8 cellular contexts compared by ENCODE assay signal in the genomic region with DNA sequence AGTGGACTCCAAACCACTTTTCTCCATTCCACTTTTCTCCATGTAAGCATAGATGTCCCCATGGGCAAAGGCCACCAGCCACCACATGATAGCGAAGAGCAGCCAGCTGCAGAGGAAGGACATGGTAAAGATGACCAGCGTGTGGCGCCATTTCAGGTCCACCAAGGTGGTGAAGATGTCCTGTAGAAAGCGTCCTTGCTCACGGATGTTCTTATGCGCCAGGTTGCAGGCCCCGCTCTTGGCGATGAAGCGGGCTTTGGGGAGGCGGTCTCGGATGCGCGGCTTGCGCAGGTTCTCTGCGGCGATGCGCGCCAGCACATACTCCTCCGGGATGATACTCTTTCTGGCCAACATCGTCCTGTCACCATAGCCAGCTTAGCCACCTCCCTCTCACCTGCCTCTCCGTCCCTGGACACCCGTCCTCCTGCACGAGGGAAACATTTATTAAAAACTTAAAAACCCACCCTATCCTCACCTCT. TPM values are rescaled to one million over a fixed set of nuclear protein-coding genes. Genes with fewer than 3 reads are reported as not detected.
A peak's percentile ranks its signal among the peaks of the same experiment; 100 is the strongest.
DNase-seq lines count a peak whose midpoint lies in the region; ATAC-seq and TF ChIP-seq lines count a peak whose summit lies in the region.

No MANE protein-coding gene starts in this region.

- no peak for ATAC-seq in HG02973 (IDR thresholded peaks at IDR 0.05; ENCODE audit: unreplicated experiment)
- no peak for ATAC-seq in HG03571 (IDR thresholded peaks at IDR 0.05; ENCODE audit: unreplicated experiment)

- H3K9ac ChIP-seq in HUES64 (ENCODE audit: low read depth, low read length) (no peak overlapping the region), duodenal mucosa (ENCODE audit: low read depth in 1 of 2, low read length in 2 of 2) (no peak overlapping the region)

- H3K4me1 ChIP-seq in HUES64 (ENCODE audit: insufficient read depth, low read length) (peaks cover 12% of the 10 kb centered on the region), duodenal mucosa (ENCODE audit: control insufficient read depth in 1 of 2, insufficient read depth in 2 of 2, low read length in 2 of 2) (no peaks in the 10 kb centered on the region)

- H3K27me3 Mint-ChIP-seq in mesothelial cell of epicardium (ENCODE audit: low read depth), result peaks cover 73% of the 10 kb centered on the region

- peaks cover 23% of the 10 kb centered on the region for H3K4me1 Mint-ChIP-seq in mesothelial cell of epicardium

- WGBS in HUES64, result 5% methylated on average over 23 of the region's 23 CpGs

- H3K4me3 Mint-ChIP-seq in mesothelial cell of epicardium, result peak overlapping the region; percentile 45

- H3K9me3 Mint-ChIP-seq in mesothelial cell of epicardium, result no peaks in the 10 kb centered on the region

- H3K27ac ChIP-seq in HUES64 (ENCODE audit: low read depth, low read length), result no peak overlapping the region
- no peak overlapping the region for H3K27ac ChIP-seq in duodenal mucosa (ENCODE audit: low read depth, low read length)

- H3K27me3 ChIP-seq in HUES64 (ENCODE audit: insufficient read depth, low read length), result peaks cover 41% of the 10 kb centered on the region
- H3K27me3 ChIP-seq in duodenal mucosa (ENCODE audit: control insufficient read depth in 1 of 2, insufficient read depth in 2 of 2, low read length in 2 of 2), result peaks cover 3 to 5% of the 10 kb centered on the region in 2 donors

- H3K36me3 Mint-ChIP-seq in mesothelial cell of epicardium, result no peaks in the 10 kb centered on the region

- H3K4me3 ChIP-seq in HUES64 (ENCODE audit: low read length), result peak overlapping the region; percentile 68
- peak overlapping the region; percentile 49 to 52 for H3K4me3 ChIP-seq in duodenal mucosa (ENCODE audit: low read depth in 1 of 2, low read length in 2 of 2)

- TF ChIP-seq CTCF in mesothelial cell of epicardium (IDR thresholded peaks at IDR 0.05; ENCODE audit: unreplicated experiment), result no peak

- H3K27ac Mint-ChIP-seq in mesothelial cell of epicardium, result no peak overlapping the region

- peak; percentile 19 for DNase-seq in AG08396 (ENCODE audit: low spot score)
- DNase-seq in mesothelial cell of epicardium (ENCODE audit: low spot score in 2 of 2, unreplicated experiment in 2 of 2), result no peak
- no peak for DNase-seq in NCI-H774 (lab: John Stamatoyannopoulos, UW)
- DNase-seq in stimulated activated naive CD4-positive, alpha-beta T cell treated with Interleukin-2 at 50 U/mL for 16 hours (lab: John Stamatoyannopoulos, UW), result no peak

- H3K9me3 ChIP-seq in HUES64 (ENCODE audit: insufficient read depth, low read depth, low read length), result no peaks in the 10 kb centered on the region
- no peaks in the 10 kb centered on the region for H3K9me3 ChIP-seq in duodenal mucosa (ENCODE audit: control insufficient read depth in 1 of 2, low read length in 2 of 2)

- H3K36me3 ChIP-seq in HUES64 (ENCODE audit: insufficient read depth, low read length), result no peaks in the 10 kb centered on the region
- H3K36me3 ChIP-seq in duodenal mucosa (ENCODE audit: control insufficient read depth in 1 of 2, insufficient read depth in 2 of 2, low read length in 2 of 2), result no peaks in the 10 kb centered on the region

RNA-seq across cellular contexts. Expression of a gene that starts 1.2 kb away (rescaled TPM):
- 0.70 TPM for polyA plus RNA-seq in HUES64 (2013, experiment 1 of 2)
- polyA plus RNA-seq in HUES64 (2013, experiment 2 of 2), result 0.76 TPM
- total RNA-seq in mesothelial cell of epicardium, result 2.9 to 3.9 TPM (median 3.6 TPM) in 3 replicates
